In the genomic region with DNA sequence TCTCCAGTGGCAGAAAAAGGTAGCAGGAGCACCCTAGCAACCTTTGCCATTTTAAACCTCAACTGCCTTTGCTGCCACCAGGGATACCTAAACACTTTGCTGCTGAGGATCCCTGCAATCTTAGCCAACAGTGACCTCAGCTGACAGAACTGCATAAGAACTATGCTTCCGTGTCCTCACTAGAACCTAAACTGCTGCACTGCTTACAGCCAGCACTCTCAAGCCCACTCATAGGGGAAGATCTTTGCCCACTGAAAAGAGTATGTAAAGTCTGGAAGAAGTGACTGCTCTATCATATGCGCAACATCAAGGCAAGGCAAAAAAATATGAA, we compare ENCODE assay signal across 11 cellular contexts.
DNase-seq lines count a peak whose midpoint lies in the region; ATAC-seq and TF ChIP-seq lines count a peak whose summit lies in the region.
"Had no signal": no experiment of that assay in that cellular context is flagged by ENCODE, and none has a peak within 500 bp of the region (broad histone marks: within the 10 kb centered on the region; RNA-seq: fewer than 3 reads in every experiment).

No MANE protein-coding gene starts in this region.

- H3K18ac ChIP-seq in mesenchymal stem cell (ENCODE audit: low read depth in 1 of 2, low read length in 2 of 2): no peak overlapping the region

- no peak overlapping the region for H3K9ac ChIP-seq in mesenchymal stem cell (ENCODE audit: low read length)

- H3K27me3 ChIP-seq in right lobe of liver (no peaks in the 10 kb centered on the region), mesenchymal stem cell (ENCODE audit: control insufficient read depth in 1 of 2, insufficient read depth in 1 of 2, low read length in 2 of 2) (no peaks in the 10 kb centered on the region)

- no peak overlapping the region for H2BK12ac ChIP-seq in mesenchymal stem cell (ENCODE audit: low read length in 2 of 2)

- H4K8ac ChIP-seq in mesenchymal stem cell (ENCODE audit: low read length): no peak overlapping the region

- in situ Hi-C loops in astrocyte of the spinal cord (cut with HindIII; ENCODE audit: low sequenced_read_pairs): no loop called here

- no peak overlapping the region for H3K14ac ChIP-seq in mesenchymal stem cell (ENCODE audit: low read length in 2 of 2)

- no peaks in the 10 kb centered on the region for H3K9me3 ChIP-seq in right lobe of liver
- H3K9me3 ChIP-seq in mesenchymal stem cell (ENCODE audit: control insufficient read depth, low read length): peaks cover 8% of the 10 kb centered on the region

- H3K79me1 ChIP-seq in mesenchymal stem cell (replicated peaks; ENCODE audit: low read length, poor library complexity, severe bottlenecking): no peaks in the 10 kb centered on the region

- intact Hi-C loops in right lobe of liver (cut with DNase I): no loop called here

- WGBS in right lobe of liver (ENCODE audit: insufficient coverage, low coverage, low lambda C conversion rate, missing lambda C conversion rate): 23% methylated on average over 2 of the region's 2 CpGs
- WGBS in mesenchymal stem cell: 48% methylated on average over 2 of the region's 2 CpGs

- ATAC-seq in right lobe of liver (peak; percentile 99), GM18498 (IDR thresholded peaks at IDR 0.05; ENCODE audit: unreplicated experiment) (no peak)

- no peak overlapping the region for H3K4me3 ChIP-seq in astrocyte of the spinal cord (ENCODE audit: low read depth, low read length)
- no peak overlapping the region for H3K4me3 ChIP-seq in right lobe of liver
- H3K4me3 ChIP-seq in mesenchymal stem cell (ENCODE audit: insufficient read depth in 1 of 2, low read depth in 1 of 2, low read length in 2 of 2): no peak overlapping the region

- H2BK120ac ChIP-seq in mesenchymal stem cell (ENCODE audit: low read depth, low read length): no peak overlapping the region

- H3K36me3 ChIP-seq in right lobe of liver (no peaks in the 10 kb centered on the region), mesenchymal stem cell (ENCODE audit: control insufficient read depth in 1 of 2, insufficient read depth in 2 of 2, low read depth in 1 of 2, low read length in 2 of 2) (no peaks in the 10 kb centered on the region)

- DNase-seq in DMS153 (lab: John Stamatoyannopoulos, UW) (peak; percentile 34), NCI-H1092 (lab: John Stamatoyannopoulos, UW) (peak; percentile 5), astrocyte of the spinal cord (ENCODE audit: low read depth, low spot score) (peak; percentile 12), right lobe of liver (peak in 1 of 3 donors; percentile 58), NCI-H2171 (lab: John Stamatoyannopoulos, UW) (no peak), mesenchymal stem cell (no peak)
- no peak for DNase-seq in stimulated activated CD4-positive, alpha-beta T cell treated with anti-CD3 and anti-CD28 coated beads, Interleukin-1b, Interleukin-23, amount 100 ng/mL, for 48 hours
- DNase-seq: cerebellar nuclear complex, NCI-H2081, T1000 had no signal

- H2BK5ac ChIP-seq in mesenchymal stem cell (ENCODE audit: low read depth, low read length, poor library complexity, severe bottlenecking): no peak overlapping the region

- H3K27ac ChIP-seq in right lobe of liver (no peak overlapping the region), mesenchymal stem cell (ENCODE audit: low read length, poor library complexity, severe bottlenecking) (no peak overlapping the region)

- no peak overlapping the region for H2BK15ac ChIP-seq in mesenchymal stem cell (ENCODE audit: low read depth, poor library complexity, severe bottlenecking)

- H3K4me2 ChIP-seq in mesenchymal stem cell (ENCODE audit: low read length, poor library complexity, severe bottlenecking): no peak overlapping the region

- TF ChIP-seq CTCF in astrocyte of the spinal cord (IDR thresholded peaks at IDR 0.05; ENCODE audit: low read depth, low read length) (peak; percentile 24), right lobe of liver (IDR thresholded peaks at IDR 0.05) (peak; percentile 43 to 67 (median 62))

- H3K4ac ChIP-seq in mesenchymal stem cell (ENCODE audit: low read depth in 1 of 2, low read length in 2 of 2): no peak overlapping the region

- TF ChIP-seq POLR2A in right lobe of liver (IDR thresholded peaks at IDR 0.05): no peak

- H3K4me1 ChIP-seq in right lobe of liver: no peaks in the 10 kb centered on the region
- H3K4me1 ChIP-seq in mesenchymal stem cell (ENCODE audit: control insufficient read depth, insufficient read depth, low read depth, low read length): no peaks in the 10 kb centered on the region

- no peak overlapping the region for H2AFZ ChIP-seq in mesenchymal stem cell (ENCODE audit: low read depth, low read length)

- H2AK5ac ChIP-seq in mesenchymal stem cell (ENCODE audit: low read length, severe bottlenecking): no peak overlapping the region

- H4K91ac ChIP-seq in mesenchymal stem cell (ENCODE audit: low read length): no peak overlapping the region

- no peak overlapping the region for H3K23ac ChIP-seq in mesenchymal stem cell (ENCODE audit: low read length in 2 of 2)

Comparison
In these comparisons a context has a peak if more than half of its experiments do, and no peak if none do; other contexts are left out.
1. DNase-seq: peak in DMS153 (single experiment), NCI-H1092 (single experiment) and astrocyte of the spinal cord (single experiment); none in NCI-H2171 (single experiment), mesenchymal stem cell (single experiment) and stimulated activated CD4-positive, alpha-beta T cell treated with anti-CD3 and anti-CD28 coated beads, Interleukin-1b, Interleukin-23, amount 100 ng/mL, for 48 hours (single experiment).